Comparison of ENCODE assay signal across 16 cellular contexts in genomic region chr5:173075137-173075868, GRCh38.
"Had no signal": no experiment of that assay in that cellular context is flagged by ENCODE, and none has a peak within 500 bp of the region (broad histone marks: within the 10 kb centered on the region; RNA-seq: fewer than 3 reads in every experiment).

No MANE protein-coding gene starts in this region.

- H3K36me3 ChIP-seq: brain microvascular endothelial cell, gastrocnemius medialis, lower lobe of right lung, prostate gland had no signal

- ATAC-seq: gastrocnemius medialis, left cardiac atrium, lower lobe of right lung, right cardiac atrium had no signal

- H3K4me3 Mint-ChIP-seq: activated naive CD8-positive, alpha-beta T cell treated with anti-CD3 and anti-CD28 coated beads, Interleukin-2, amount 10 ng/mL, durations not matched to agents 7 days and 5 days had no signal

- H3K9me3 ChIP-seq: gastrocnemius medialis, lower lobe of right lung, prostate gland had no signal

- H3K9me3 Mint-ChIP-seq: activated naive CD8-positive, alpha-beta T cell treated with anti-CD3 and anti-CD28 coated beads, Interleukin-2, amount 10 ng/mL, durations not matched to agents 7 days and 5 days had no signal

- H3K4me1 ChIP-seq: prostate gland had no signal

- H3K27ac Mint-ChIP-seq: activated naive CD8-positive, alpha-beta T cell treated with anti-CD3 and anti-CD28 coated beads, Interleukin-2, amount 10 ng/mL, durations not matched to agents 7 days and 5 days had no signal

- H3K27me3 ChIP-seq: brain microvascular endothelial cell, gastrocnemius medialis had no signal

- H3K4me3 ChIP-seq: gastrocnemius medialis, lower lobe of right lung, prostate gland had no signal

- H3K27ac ChIP-seq: brain microvascular endothelial cell, gastrocnemius medialis, lower lobe of right lung, prostate gland had no signal

- H3K27me3 Mint-ChIP-seq: activated naive CD8-positive, alpha-beta T cell treated with anti-CD3 and anti-CD28 coated beads, Interleukin-2, amount 10 ng/mL, durations not matched to agents 7 days and 5 days had no signal

- DNase-seq: activated CD4-positive, CD25-positive, alpha-beta regulatory T cell treated with anti-CD3 and anti-CD28 coated beads, Interleukin-2, amount 50 U/mL, for 72 hours; activated effector memory CD4-positive, alpha-beta T cell treated with anti-CD3 and anti-CD28 coated beads, Interleukin-2, amount 50 U/mL, for 16 hours; activated naive CD8-positive, alpha-beta T cell treated with anti-CD3 and anti-CD28 coated beads, Interleukin-2, amount 10 ng/mL, durations not matched to agents 7 days and 5 days; brain microvascular endothelial cell; effector CD8-positive, alpha-beta T cell; gastrocnemius medialis; left cardiac atrium; lower lobe of right lung; midbrain; right cardiac atrium; small intestine; stimulated activated CD4-positive, alpha-beta T cell treated with anti-CD3 and anti-CD28 coated beads, Interleukin-4, amount 100 ng/mL, for 4 hours; stimulated activated CD8-positive, alpha-beta memory T cell treated with anti-CD3 and anti-CD28 coated beads, Interleukin-4, amount 100 ng/mL, for 48 hours; stimulated activated naive CD4-positive, alpha-beta T cell treated with Interleukin-2 at 50 U/mL for 16 hours; T1000 had no signal
